8 cellular contexts compared by ENCODE assay signal in the genomic region with DNA sequence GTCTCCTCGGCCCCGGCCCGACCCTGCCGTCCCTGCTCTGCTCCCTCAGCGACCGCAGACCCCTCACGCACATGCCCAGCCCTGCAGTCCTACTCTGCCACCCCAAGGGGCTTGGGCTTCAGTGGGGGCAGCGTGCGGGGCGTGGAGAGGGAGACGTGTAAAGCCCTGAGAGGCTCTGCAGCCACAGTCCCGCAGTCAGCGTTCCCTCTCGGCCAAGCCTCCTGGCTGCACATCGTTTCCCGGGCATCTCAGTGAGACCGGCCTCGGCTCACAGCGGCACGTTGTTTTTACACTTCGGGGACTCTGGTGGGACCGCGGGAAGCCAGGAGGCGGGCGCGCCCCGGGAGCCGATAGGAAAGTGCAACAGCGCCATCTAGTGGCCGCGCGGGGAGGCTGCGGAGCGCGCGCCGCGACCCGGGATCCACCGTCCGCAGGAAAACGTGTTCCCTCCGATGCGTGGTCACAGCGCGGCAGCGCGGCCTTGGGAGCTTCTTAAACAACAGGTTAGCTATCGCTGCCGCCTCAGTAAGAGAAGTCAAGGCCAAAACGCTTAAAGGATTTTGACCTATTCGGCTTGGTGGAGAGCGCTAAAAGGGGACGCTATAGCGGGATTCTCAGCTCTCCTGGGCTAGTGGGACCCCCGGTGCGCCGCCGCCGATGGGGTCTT.
DNase-seq lines count a peak whose midpoint lies in the region; ATAC-seq and TF ChIP-seq lines count a peak whose summit lies in the region.

No MANE protein-coding gene starts in this region.

- H4K91ac ChIP-seq in IMR-90 (ENCODE audit: insufficient read depth, low read depth, low read length), result no peak overlapping the region

- H3K9me3 ChIP-seq in IMR-90 (ENCODE audit: control insufficient read depth, insufficient read depth, low read length), result no peaks in the 10 kb centered on the region
- H3K9me3 ChIP-seq in body of pancreas, result no peaks in the 10 kb centered on the region

- TF ChIP-seq POLR2A in IMR-90 (IDR thresholded peaks at IDR 0.05; ENCODE audit: low read depth, low read length), result peak; percentile 38; the same call in 1 of the 2 replicates
- TF ChIP-seq POLR2A in body of pancreas (IDR thresholded peaks at IDR 0.05), result no peak

- H3K4me1 ChIP-seq in IMR-90 (ENCODE audit: control insufficient read depth, insufficient read depth, low read length), result no peaks in the 10 kb centered on the region; the same call in 1 of the 2 replicates
- H3K4me1 ChIP-seq in body of pancreas, result peaks cover 10% of the 10 kb centered on the region

- no peak overlapping the region for H3K14ac ChIP-seq in IMR-90 (replicated peaks; ENCODE audit: low read depth, low read length)

- no peak overlapping the region for H3K9ac ChIP-seq in IMR-90 (ENCODE audit: low read depth, low read length)

- peak; percentile 82 for TF ChIP-seq RAD21 in IMR-90 (IDR thresholded peaks at IDR 0.05; ENCODE audit: low read length)

- no peaks in the 10 kb centered on the region for H3K79me1 ChIP-seq in IMR-90 (ENCODE audit: low read depth in 1 of 2, low read length in 2 of 2)

- H3K27ac ChIP-seq in IMR-90 (ENCODE audit: insufficient read depth, low read length), result no peak overlapping the region
- H3K27ac ChIP-seq in body of pancreas, result no peak overlapping the region

- no peak overlapping the region for H2AK5ac ChIP-seq in IMR-90 (ENCODE audit: low read depth, low read length)

- POLR2A ChIA-PET in IMR-90 (lab: Charles Lee; ENCODE audit: unreplicated experiment), result interaction anchor here (0.5 kb wide), 1 partner anchor 1392 kb away, joined by 3 read pairs; no protein-coding TSS in a partner anchor

- TF ChIP-seq CTCF in IMR-90 (conservative IDR thresholded peaks at IDR 0.05; ENCODE audit: low read depth, low read length) (peak; percentile 95), body of pancreas (IDR thresholded peaks at IDR 0.05) (peak; percentile 91 to 99 (median 94))

- no peak overlapping the region for H3K4ac ChIP-seq in IMR-90 (ENCODE audit: low read depth, low read length)

- no peak overlapping the region for H2BK120ac ChIP-seq in IMR-90 (ENCODE audit: low read depth, low read length)

- dilution Hi-C loops in IMR-90 (cut with HindIII; ENCODE audit: low sequenced_read_pairs, unreplicated experiment), result no loop called here

- H4K8ac ChIP-seq in IMR-90 (ENCODE audit: low read depth in 2 of 2, low read length in 2 of 2), result no peak overlapping the region

- WGBS in IMR-90 (ENCODE audit: extremely low coverage in 2 of 2, insufficient read length in 1 of 2), 2 experiments, result 5% methylated on average over 28 of the region's 60 CpGs; no CpG with 5 or more reads in 1 of the 2 experiments
- 4% methylated on average over 58 of the region's 60 CpGs; no CpG with 5 or more reads in 1 of the 2 donors for WGBS in body of pancreas, 2 donors

- CTCF ChIA-PET in IMR-90 (lab: Yijun Ruan, JAX), result interaction anchor here (0.5 to 1.4 kb wide), 5 partner anchors 110 to 659 kb away, joined by 3 to 15 read pairs (median 3); no protein-coding TSS in a partner anchor

- H4K5ac ChIP-seq in IMR-90 (ENCODE audit: low read depth, low read length), result no peak overlapping the region

- DNase-seq in D341Med (ENCODE audit: low spot score) (peak; percentile 95), IMR-90 (peak; percentile 13), T1000 (lab: John Stamatoyannopoulos, UW) (peak; percentile 17), body of pancreas (peak; percentile 51 to 78 (median 66)), iPS-NIHi11 (ENCODE audit: low spot score) (peak; percentile 89), NCI-H2107 (lab: John Stamatoyannopoulos, UW) (no peak)
- peak; percentile 65 for DNase-seq in stimulated activated CD4-positive, alpha-beta T cell treated with anti-CD3 and anti-CD28 coated beads, Interleukin-12 subunit alpha, Interleukin-12 subunit beta, amount 100 ng/mL, for 4 hours

- H2AFZ ChIP-seq in IMR-90 (replicated peaks; ENCODE audit: low read length, poor library complexity), result peak overlapping the region; percentile 87

- intact Hi-C loops in IMR-90 (cut with micrococcal nuclease), result loop anchor here (1.0 kb wide), 1 partner anchor 110 kb away; no protein-coding TSS in a partner anchor
- intact Hi-C loops in body of pancreas (cut with DNase I), result loop anchor here (5.0 kb wide), 1 partner anchor 109 kb away; no protein-coding TSS in a partner anchor

- no peak overlapping the region for H2BK20ac ChIP-seq in IMR-90 (ENCODE audit: low read depth, low read length)

- H3K27me3 ChIP-seq in IMR-90 (ENCODE audit: control insufficient read depth, insufficient read depth, low read length) (peaks cover 36% of the 10 kb centered on the region), body of pancreas (peaks cover 0 to 15% of the 10 kb centered on the region in 2 donors)

- H3K23ac ChIP-seq in IMR-90 (ENCODE audit: low read depth, low read length), result no peak overlapping the region

- no peak overlapping the region for H3K56ac ChIP-seq in IMR-90 (ENCODE audit: extremely low read depth, insufficient read depth, low read length)

- no TSS peak for BruUV-seq in IMR-90 (replicated peaks; lab: Mats Ljungman, UMichigan)

- H3K4me2 ChIP-seq in IMR-90 (ENCODE audit: low read depth, low read length), result peak overlapping the region; percentile 78; the same call in 1 of the 2 replicates

- H3K9me1 ChIP-seq in IMR-90 (ENCODE audit: insufficient read depth, low read length), result no peaks in the 10 kb centered on the region

- H3K4me3 ChIP-seq in IMR-90 (ENCODE audit: insufficient read depth, low read depth, low read length) (no peak overlapping the region; the same call in 1 of the 2 replicates), body of pancreas (no peak overlapping the region)

- H4K20me1 ChIP-seq in IMR-90 (ENCODE audit: insufficient read depth, low read length), result no peaks in the 10 kb centered on the region; the same call in 1 of the 2 replicates

- H2BK5ac ChIP-seq in IMR-90 (ENCODE audit: low read depth, low read length, poor library complexity, severe bottlenecking), result no peak overlapping the region

- H3K36me3 ChIP-seq in IMR-90 (ENCODE audit: control insufficient read depth, insufficient read depth, low read length) (no peaks in the 10 kb centered on the region), body of pancreas (replicated peaks in 1 of 2; ENCODE audit: insufficient read depth in 1 of 2, low read depth in 2 of 2) (no peaks in the 10 kb centered on the region)

- in situ Hi-C loops in IMR-90 (cut with MboI; ENCODE audit: low sequenced_read_pairs), result loop anchor here (10.0 kb wide), 1 partner anchor 517 kb away; no protein-coding TSS in a partner anchor

- peak overlapping the region; percentile 89 for H2AK9ac ChIP-seq in IMR-90 (replicated peaks; ENCODE audit: low read depth, low read length, poor library complexity)

- ATAC-seq in GM21390 (IDR thresholded peaks at IDR 0.05; ENCODE audit: unreplicated experiment) (peak; percentile 90), IMR-90 (ENCODE audit: low read depth) (peak; percentile 92), body of pancreas (peak; percentile 72)

- H3K18ac ChIP-seq in IMR-90 (ENCODE audit: low read depth, low read length), result no peak overlapping the region

- H2BK15ac ChIP-seq in IMR-90 (ENCODE audit: low read depth, low read length), result no peak overlapping the region

TF ChIP-seq in IMR-90, 13 proteins besides CTCF, POLR2A, EP300 and RAD21:
- TF ChIP-seq NFE2L2 (IDR thresholded peaks at IDR 0.05; ENCODE audit: low read depth, low read length), result no peak
- TF ChIP-seq RCOR1 (IDR thresholded peaks at IDR 0.05; ENCODE audit: insufficient replicate concordance, low read length), result no peak
- no peak for TF ChIP-seq FOS (IDR thresholded peaks at IDR 0.05; ENCODE audit: low read depth, low read length)
- TF ChIP-seq RFX5 (IDR thresholded peaks at IDR 0.05; ENCODE audit: low read depth, low read length), result no peak
- TF ChIP-seq SMC3 (IDR thresholded peaks at IDR 0.05; ENCODE audit: low read depth, low read length), result peak; percentile 49
- TF ChIP-seq MAZ (IDR thresholded peaks at IDR 0.05; ENCODE audit: borderline replicate concordance, low read depth, low read length), result no peak
- TF ChIP-seq BHLHE40 (IDR thresholded peaks at IDR 0.05; ENCODE audit: low read depth, low read length), result 0 out of 2 replicates have a peak, but pooled peaks have one; percentile 11
- TF ChIP-seq MAFK (IDR thresholded peaks at IDR 0.05; ENCODE audit: low read depth, low read length), result no peak
- TF ChIP-seq CHD1 (IDR thresholded peaks at IDR 0.05; ENCODE audit: low read depth, low read length), result no peak
- no peak for TF ChIP-seq CEBPB (IDR thresholded peaks at IDR 0.05; ENCODE audit: low read depth, low read length)
- TF ChIP-seq MXI1 (IDR thresholded peaks at IDR 0.05; ENCODE audit: borderline replicate concordance, low read depth, low read length), result 0 out of 2 replicates have a peak, but pooled peaks have one; percentile 40
